26 cellular contexts compared by ENCODE assay signal in the genomic region with DNA sequence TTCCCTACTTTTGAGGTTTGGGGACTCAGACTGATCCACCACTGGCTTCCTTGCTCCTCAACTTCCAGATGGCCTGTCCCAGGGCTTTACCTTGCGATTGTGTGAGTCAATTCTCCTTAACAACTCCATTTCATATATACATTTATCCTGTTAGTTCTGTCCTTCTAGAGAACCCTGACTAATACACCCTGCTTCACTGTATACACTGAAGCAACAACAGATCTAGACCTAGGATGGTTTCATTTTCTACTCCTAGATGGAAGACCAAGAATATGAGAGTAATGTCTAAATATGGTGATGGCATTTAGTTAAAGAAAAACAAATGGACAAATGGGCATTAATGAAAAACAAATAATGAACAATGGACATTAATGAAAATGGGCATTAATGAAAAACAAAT.
"Had no signal": no experiment of that assay in that cellular context is flagged by ENCODE, and none has a peak within 500 bp of the region (broad histone marks: within the 10 kb centered on the region; RNA-seq: fewer than 3 reads in every experiment).

No MANE protein-coding gene starts in this region.

- H3K9me3 ChIP-seq: colonic mucosa, esophagus squamous epithelium, gastrocnemius medialis, left lung, lower lobe of right lung had no signal

- H3K4me3 ChIP-seq: colonic mucosa, esophagus squamous epithelium, gastrocnemius medialis, heart right ventricle, left lung, lower lobe of right lung, mucosa of descending colon had no signal

- H3K27ac ChIP-seq: colonic mucosa, epithelial cell of prostate, esophagus squamous epithelium, gastrocnemius medialis, heart right ventricle, left lung, lower lobe of right lung had no signal

- FAIRE-seq: endometrium, islet of Langerhans, keratinocyte had no signal

- H3K4me1 ChIP-seq: colonic mucosa, esophagus squamous epithelium, gastrocnemius medialis, heart right ventricle, left lung, lower lobe of right lung had no signal

- ATAC-seq: effector memory CD8-positive, alpha-beta T cell; esophagus mucosa; gastrocnemius medialis; heart right ventricle; left cardiac atrium; left lung; left ventricle myocardium superior; lower lobe of right lung; mucosa of descending colon had no signal

- H3K36me3 ChIP-seq: colonic mucosa, esophagus squamous epithelium, gastrocnemius medialis, heart right ventricle, left lung, lower lobe of right lung had no signal

- H3K27me3 ChIP-seq: colonic mucosa, esophagus squamous epithelium, gastrocnemius medialis, heart right ventricle, left lung had no signal

- DNase-seq: colonic mucosa; cortex of kidney; effector CD8-positive, alpha-beta T cell; effector memory CD8-positive, alpha-beta T cell; endodermal cell; erythroblast; esophagus squamous epithelium; foreskin fibroblast; foreskin melanocyte; gastrocnemius medialis; glutamatergic neuron; head of caudate nucleus; heart right ventricle; hippocampal formation; left cardiac atrium; left lung; left ventricle myocardium superior; lower lobe of right lung; mesenchymal stem cell; mucosa of descending colon; naive B cell had no signal
